In genomic region chr10:1643161-1643910, GRCh38 we compare ENCODE assay signal across 8 cellular contexts.
DNase-seq lines count a peak whose midpoint lies in the region; ATAC-seq lines count a peak whose summit lies in the region.

No MANE protein-coding gene starts in this region.

- ATAC-seq in HG02884 (IDR thresholded peaks at IDR 0.05; ENCODE audit: unreplicated experiment): peak; percentile 66
- ATAC-seq in GM21447 (IDR thresholded peaks at IDR 0.05; ENCODE audit: unreplicated experiment): no peak

- DNase-seq in SIG-M5 treated with dmso at 0.1 percent for 504 hours (lab: John Stamatoyannopoulos, UW; ENCODE audit: unreplicated experiment): peak; percentile 20
- DNase-seq in SIG-M5 (lab: John Stamatoyannopoulos, UW): no peak
- DNase-seq in activated CD4-positive, alpha-beta T cell treated with anti-CD3 and anti-CD28 coated beads, Interleukin-2, amount 50 U/mL, for 48 hours: peak; percentile 45 to 52
- peak; percentile 58 for DNase-seq in retina
- no peak for DNase-seq in AG20443 (ENCODE audit: low spot score)
- DNase-seq in AG08395 (ENCODE audit: low spot score): no peak

Comparison
In these comparisons a context has a peak if more than half of its experiments do, and no peak if none do; other contexts are left out.
1. DNase-seq: peak in SIG-M5 treated with dmso at 0.1 percent for 504 hours (single experiment), activated CD4-positive, alpha-beta T cell treated with anti-CD3 and anti-CD28 coated beads, Interleukin-2, amount 50 U/mL, for 48 hours (2 of 2) and retina (single experiment); none in SIG-M5 (single experiment), AG20443 (single experiment) and AG08395 (single experiment).